8 cellular contexts compared by ENCODE assay signal in genomic region chr9:91395553-91396470, GRCh38. TPM values are rescaled to one million over a fixed set of nuclear protein-coding genes. Genes with fewer than 3 reads are reported as not detected.
DNase-seq lines count a peak whose midpoint lies in the region; ATAC-seq, FAIRE-seq and TF ChIP-seq lines count a peak whose summit lies in the region.

No MANE protein-coding gene starts in this region.

- peaks cover 13% of the 10 kb centered on the region for H3K4me1 Mint-ChIP-seq in activated T-cell treated with anti-CD3 and anti-CD28 coated beads, Interleukin-2, amount 50 U/mL, for 4 hours (ENCODE audit: low read depth)

- DNase-seq in GM12891 (ENCODE audit: insufficient read length, low spot score): peak; percentile 12
- no peak for DNase-seq in activated T-cell treated with anti-CD3 and anti-CD28 coated beads, Interleukin-2, amount 50 U/mL, for 4 hours
- peak; percentile 56 for DNase-seq in myocyte (ENCODE audit: low read depth)
- no peak for DNase-seq in kidney glomerular epithelial cell (lab: John Stamatoyannopoulos, UW)
- DNase-seq in activated gamma-delta T cell (lab: John Stamatoyannopoulos, UW): no peak
- no peak for DNase-seq in SHP77 treated with DMSO at 0.1 percent for 48 hours (lab: John Stamatoyannopoulos, UW)
- DNase-seq in DMS53 treated with DMSO at 0.1 percent for 48 hours (lab: John Stamatoyannopoulos, UW; ENCODE audit: unreplicated experiment): no peak

- no peaks in the 10 kb centered on the region for H3K36me3 Mint-ChIP-seq in activated T-cell treated with anti-CD3 and anti-CD28 coated beads, Interleukin-2, amount 50 U/mL, for 4 hours (ENCODE audit: insufficient read depth)

- TF ChIP-seq POLR2A in GM12891 (IDR thresholded peaks at IDR 0.05; ENCODE audit: low read depth, low read length): no peak

- no peaks in the 10 kb centered on the region for H3K9me3 Mint-ChIP-seq in activated T-cell treated with anti-CD3 and anti-CD28 coated beads, Interleukin-2, amount 50 U/mL, for 4 hours

- FAIRE-seq in GM12891 (lab: Jason Lieb, UNC): no peak

- H3K27me3 Mint-ChIP-seq in activated T-cell treated with anti-CD3 and anti-CD28 coated beads, Interleukin-2, amount 50 U/mL, for 4 hours (ENCODE audit: low read depth): no peaks in the 10 kb centered on the region

- no peak overlapping the region for H3K4me3 Mint-ChIP-seq in activated T-cell treated with anti-CD3 and anti-CD28 coated beads, Interleukin-2, amount 50 U/mL, for 4 hours

- peak; percentile 67 for ATAC-seq in HG03135 (IDR thresholded peaks at IDR 0.05; ENCODE audit: unreplicated experiment)
- peak; percentile 84 to 90 for ATAC-seq in activated T-cell treated with anti-CD3 and anti-CD28 coated beads, Interleukin-2, amount 50 U/mL, for 4 hours

TF ChIP-seq in GM12891, 5 proteins besides CTCF, POLR2A, EP300 and RAD21:
- TF ChIP-seq POLR2AphosphoS5 (IDR thresholded peaks at IDR 0.05; ENCODE audit: low read depth, low read length): no peak
- no peak for TF ChIP-seq TAF1 (IDR thresholded peaks at IDR 0.05; ENCODE audit: low read depth, low read length)
- TF ChIP-seq SPI1 (IDR thresholded peaks at IDR 0.05; ENCODE audit: low read depth, low read length): no peak
- no peak for TF ChIP-seq PAX5 (IDR thresholded peaks at IDR 0.05; ENCODE audit: insufficient read depth, low read length, severe bottlenecking)
- no peak for TF ChIP-seq POU2F2 (IDR thresholded peaks at IDR 0.05; ENCODE audit: low read depth, low read length)

RNA-seq across cellular contexts. Expression of gene NFIL3, which starts 27.8 kb away (rescaled TPM):
- polyA plus RNA-seq in GM12891 (2012; ENCODE audit: low read depth, missing spikeins): 2.5 TPM
- total RNA-seq in activated T-cell treated with anti-CD3 and anti-CD28 coated beads, Interleukin-2, amount 50 U/mL, for 4 hours: 10 to 100 TPM; 47.8 to 64.3 (median 61.2) TPM
- 3.2 and 11.4 TPM in 2 replicates for total RNA-seq in myocyte
- polyA plus RNA-seq in myocyte (2012): 11.0 TPM

RNA-seq across cellular contexts. Expression of gene AUH, which starts 34.1 kb away (rescaled TPM):
- 3.1 TPM for polyA plus RNA-seq in GM12891 (2012; ENCODE audit: low read depth, missing spikeins)
- total RNA-seq in activated T-cell treated with anti-CD3 and anti-CD28 coated beads, Interleukin-2, amount 50 U/mL, for 4 hours: 10 to 100 TPM; 23.6 to 24.6 (median 23.8) TPM
- 11.2 and 13.7 TPM in 2 replicates for total RNA-seq in myocyte
- polyA plus RNA-seq in myocyte (2012): 5.3 TPM

Comparison
In these comparisons a context has a peak if more than half of its experiments do, and no peak if none do; other contexts are left out.
1. DNase-seq: peak in GM12891 (single experiment) and myocyte (single experiment); none in activated T-cell treated with anti-CD3 and anti-CD28 coated beads, Interleukin-2, amount 50 U/mL, for 4 hours (single experiment), kidney glomerular epithelial cell (single experiment), activated gamma-delta T cell (single experiment), SHP77 treated with DMSO at 0.1 percent for 48 hours (single experiment) and DMS53 treated with DMSO at 0.1 percent for 48 hours (single experiment).